Comparison of ENCODE assay signal across 1 cellular context in genomic region chr2:190670182-190670946, GRCh38.
TF ChIP-seq lines count a peak whose summit lies in the region.

No MANE protein-coding gene starts in this region.

TF ChIP-seq in GM23338, 12 proteins besides CTCF, POLR2A, EP300 and RAD21 (continued from another document):
- TF ChIP-seq REST (IDR thresholded peaks at IDR 0.05; ENCODE audit: unreplicated experiment) = no peak
- no peak for TF ChIP-seq POLR2AphosphoS5 (IDR thresholded peaks at IDR 0.05; ENCODE audit: low read depth)
- TF ChIP-seq EZH2 (IDR thresholded peaks at IDR 0.05; ENCODE audit: low read depth, unreplicated experiment) = no peak
- TF ChIP-seq JUNB (IDR thresholded peaks at IDR 0.05; ENCODE audit: unreplicated experiment) = no peak
